Comparison of ENCODE assay signal across 8 cellular contexts in the genomic region with DNA sequence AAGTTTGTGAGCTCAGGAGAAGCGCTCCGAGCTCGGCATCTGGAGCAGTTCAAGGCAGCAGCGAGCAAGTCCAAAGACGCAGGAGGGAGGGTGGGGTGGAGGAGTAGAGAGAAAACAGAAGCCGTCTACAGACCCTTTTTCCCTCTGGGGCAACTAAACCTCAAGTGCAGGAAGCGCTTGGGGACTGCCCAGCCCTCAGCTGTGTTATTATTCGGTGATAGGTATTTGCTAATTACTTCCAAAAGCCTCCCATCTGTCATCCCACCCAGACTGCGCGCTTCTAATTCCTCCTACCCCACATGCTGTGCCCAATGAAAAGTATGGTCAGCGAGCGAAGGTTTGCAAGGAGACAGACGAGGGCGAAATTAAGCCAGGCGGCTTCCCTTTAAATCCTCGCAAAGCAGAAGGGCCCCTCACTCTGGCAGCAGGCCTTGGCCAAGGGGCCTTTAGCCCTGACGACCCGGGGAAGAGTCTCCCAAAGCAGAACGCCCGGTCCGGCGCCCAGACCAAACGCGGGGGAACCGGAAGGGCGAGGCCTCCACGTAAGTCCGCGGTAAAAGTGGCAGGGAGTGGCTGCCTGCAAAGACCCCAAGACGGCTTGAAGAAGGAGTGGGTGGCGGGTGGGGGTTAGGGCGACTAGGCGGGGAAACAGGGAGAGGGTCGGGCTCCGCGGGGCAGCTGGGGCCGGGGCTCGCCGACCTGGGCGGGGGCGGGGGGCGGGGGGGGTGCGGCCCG. TPM values are rescaled to one million over a fixed set of nuclear protein-coding genes. Genes with fewer than 3 reads are reported as not detected.
DNase-seq lines count a peak whose midpoint lies in the region; FAIRE-seq lines count a peak whose summit lies in the region.

No MANE protein-coding gene starts in this region.

- no peaks in the 10 kb centered on the region for H3K27me3 ChIP-seq in iPS DF 6.9 (ENCODE audit: control insufficient read depth, insufficient read depth, low read length)
- no peaks in the 10 kb centered on the region for H3K27me3 ChIP-seq in small intestine (ENCODE audit: control insufficient read depth in 2 of 2, insufficient read depth in 2 of 2, low read length in 2 of 2)

- H3K4me1 ChIP-seq in iPS DF 6.9 (ENCODE audit: control insufficient read depth, insufficient read depth, low read length): peaks cover 17% of the 10 kb centered on the region
- peaks cover 5 to 9% of the 10 kb centered on the region in 2 donors for H3K4me1 ChIP-seq in small intestine (ENCODE audit: control insufficient read depth in 2 of 2, insufficient read depth in 1 of 2, low read depth in 1 of 2, low read length in 1 of 2)

- CTCF ChIA-PET in activated CD4-positive, alpha-beta T cell treated with anti-CD3 and anti-CD28 coated beads, Interleukin-2, amount 10 ng/mL, durations not matched to agents 7 days and 5 days (lab: Charles Lee): interaction anchor here (0.9 to 4.9 kb wide), 2 partner anchors 11 to 78 kb away, joined by 3 to 27 read pairs; no protein-coding TSS in a partner anchor

- FAIRE-seq in small intestine (lab: Jason Lieb, UNC): no peak

- H3K27me3 Mint-ChIP-seq in activated CD4-positive, alpha-beta T cell treated with anti-CD3 and anti-CD28 coated beads, Interleukin-2, amount 10 ng/mL, durations not matched to agents 7 days and 5 days: peaks cover 41% of the 10 kb centered on the region
- H3K27me3 Mint-ChIP-seq in activated naive CD8-positive, alpha-beta T cell: peaks cover 6% of the 10 kb centered on the region

- peaks cover 18% of the 10 kb centered on the region for H3K4me1 Mint-ChIP-seq in activated CD4-positive, alpha-beta T cell treated with anti-CD3 and anti-CD28 coated beads, Interleukin-2, amount 10 ng/mL, durations not matched to agents 7 days and 5 days
- H3K4me1 Mint-ChIP-seq in activated naive CD8-positive, alpha-beta T cell (ENCODE audit: low read depth): peaks cover 36% of the 10 kb centered on the region

- no peaks in the 10 kb centered on the region for H3K9me3 ChIP-seq in iPS DF 6.9 (ENCODE audit: control insufficient read depth, insufficient read depth, low read length)
- no peaks in the 10 kb centered on the region for H3K9me3 ChIP-seq in small intestine (ENCODE audit: control insufficient read depth, low read depth)

- H3K4me3 ChIP-seq in iPS DF 6.9 (ENCODE audit: low read length) (peak overlapping the region; percentile 49; the same call in 1 of the 2 replicates), small intestine (ENCODE audit: low read depth in 1 of 2, low read length in 2 of 2) (peak overlapping the region; percentile 76 to 82)

- H3K27ac ChIP-seq in iPS DF 6.9 (ENCODE audit: low read length): no peak overlapping the region
- peak overlapping the region; percentile 35 to 83 for H3K27ac ChIP-seq in small intestine (ENCODE audit: low read depth in 1 of 2, low read length in 1 of 2)

- DNase-seq in activated CD4-positive, alpha-beta T cell treated with anti-CD3 and anti-CD28 coated beads, Interleukin-2, amount 10 ng/mL, durations not matched to agents 7 days and 5 days: no peak
- no peak for DNase-seq in activated CD4-positive, alpha-beta T cell treated with anti-CD3 and anti-CD28 coated beads for 1 hour
- DNase-seq in iPS DF 6.9 (ENCODE audit: low read depth, low spot score) (no peak), small intestine (peak; percentile 46), HUDEP-2 (lab: John Stamatoyannopoulos, UW; ENCODE audit: unreplicated experiment in 76 of 76) (no peak), NOMO-1 treated with DMSO at 0.1 percent for 48 hours (lab: John Stamatoyannopoulos, UW; ENCODE audit: unreplicated experiment) (no peak)
- no peak for DNase-seq in activated CD4-positive, CD25-positive, alpha-beta regulatory T cell treated with anti-CD3 and anti-CD28 coated beads, Interleukin-2, amount 50 U/mL, for 72 hours

- H3K27ac Mint-ChIP-seq in activated CD4-positive, alpha-beta T cell treated with anti-CD3 and anti-CD28 coated beads, Interleukin-2, amount 10 ng/mL, durations not matched to agents 7 days and 5 days: no peak overlapping the region
- H3K27ac Mint-ChIP-seq in activated naive CD8-positive, alpha-beta T cell: no peak overlapping the region

- no CpG with 5 or more reads among the region's 44 CpGs for WGBS in iPS DF 6.9 (ENCODE audit: insufficient coverage, insufficient read length)
- WGBS in small intestine, 3 donors: 10 to 15% (median 14%) methylated on average over 31 to 40 of the region's 44 CpGs

- peak overlapping the region; percentile 37 for H3K4me3 Mint-ChIP-seq in activated CD4-positive, alpha-beta T cell treated with anti-CD3 and anti-CD28 coated beads, Interleukin-2, amount 10 ng/mL, durations not matched to agents 7 days and 5 days
- peak overlapping the region; percentile 56 for H3K4me3 Mint-ChIP-seq in activated naive CD8-positive, alpha-beta T cell

- no peaks in the 10 kb centered on the region for H3K36me3 Mint-ChIP-seq in activated CD4-positive, alpha-beta T cell treated with anti-CD3 and anti-CD28 coated beads, Interleukin-2, amount 10 ng/mL, durations not matched to agents 7 days and 5 days (ENCODE audit: low read depth)
- H3K36me3 Mint-ChIP-seq in activated naive CD8-positive, alpha-beta T cell: no peaks in the 10 kb centered on the region

- H3K36me3 ChIP-seq in iPS DF 6.9 (ENCODE audit: control insufficient read depth, insufficient read depth, low read length) (peaks cover 3% of the 10 kb centered on the region; the same call in 1 of the 2 replicates), small intestine (ENCODE audit: control insufficient read depth in 2 of 2, insufficient read depth in 2 of 2, low read length in 2 of 2) (no peaks in the 10 kb centered on the region)

- H3K9me3 Mint-ChIP-seq in activated CD4-positive, alpha-beta T cell treated with anti-CD3 and anti-CD28 coated beads, Interleukin-2, amount 10 ng/mL, durations not matched to agents 7 days and 5 days: no peaks in the 10 kb centered on the region
- H3K9me3 Mint-ChIP-seq in activated naive CD8-positive, alpha-beta T cell (ENCODE audit: low read depth): no peaks in the 10 kb centered on the region

- POLR2A ChIA-PET in activated CD4-positive, alpha-beta T cell treated with anti-CD3 and anti-CD28 coated beads, Interleukin-2, amount 10 ng/mL, durations not matched to agents 7 days and 5 days (lab: Charles Lee): no interaction called here

RNA-seq across cellular contexts. Expression of gene CD9, which starts 0.5 kb away (rescaled TPM):
- total RNA-seq in activated CD4-positive, alpha-beta T cell treated with anti-CD3 and anti-CD28 coated beads, Interleukin-2, amount 10 ng/mL, durations not matched to agents 7 days and 5 days: 1 to 10 TPM; 5.4 to 5.7 TPM
- 100 to 1,000 TPM in 1 of 3 donors, 10 to 100 TPM in 2; 46.2 to 296 (median 47.2) TPM for polyA plus RNA-seq in small intestine
